8 cellular contexts compared by ENCODE assay signal in the genomic region with DNA sequence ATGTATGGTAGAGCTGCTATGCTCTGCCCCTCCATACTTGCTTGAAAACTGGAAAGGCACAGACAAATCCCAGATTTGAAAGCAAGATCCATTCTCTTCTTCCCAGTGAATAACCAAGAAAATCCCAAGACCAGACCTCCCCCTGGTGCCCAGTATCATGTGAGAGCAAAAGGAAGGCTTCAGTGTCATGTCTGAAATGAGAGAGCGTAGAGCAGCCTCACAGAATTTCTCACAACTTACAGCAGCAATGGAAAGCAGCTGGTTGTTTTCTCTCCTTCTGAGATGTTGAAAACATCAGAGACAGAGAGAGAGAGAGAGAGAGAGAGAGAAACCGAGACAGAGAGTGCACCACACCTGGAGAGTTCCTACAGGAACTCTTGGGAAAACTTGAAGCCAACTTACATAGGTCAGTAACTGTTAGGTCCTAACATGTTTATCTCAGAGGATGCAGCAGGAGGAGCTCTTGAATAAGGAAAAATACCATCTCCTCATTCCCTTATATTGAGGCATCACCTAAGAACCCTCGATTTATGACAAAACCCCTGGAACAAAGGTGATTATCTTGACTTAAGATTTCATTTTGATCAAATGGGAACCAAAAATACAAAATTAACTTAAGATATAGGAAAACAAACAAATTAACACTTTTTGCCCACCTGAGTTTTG.
DNase-seq lines count a peak whose midpoint lies in the region; ATAC-seq and TF ChIP-seq lines count a peak whose summit lies in the region.

No MANE protein-coding gene starts in this region.

- H3K27ac ChIP-seq in 22Rv1 (no peak overlapping the region), SK-N-MC (no peak overlapping the region), right cardiac atrium (ENCODE audit: low read length) (no peak overlapping the region)

- no peaks in the 10 kb centered on the region for H3K27me3 Mint-ChIP-seq in type B pancreatic cell

- peak; percentile 17 for DNase-seq in H7
- peak; percentile 1 for DNase-seq in SK-N-MC (ENCODE audit: low read depth, low spot score)
- no peak for DNase-seq in right cardiac atrium
- DNase-seq in type B pancreatic cell (ENCODE audit: extremely low spot score, unreplicated experiment): no peak
- no peak for DNase-seq in GF-D8 (lab: John Stamatoyannopoulos, UW)
- DNase-seq in middle frontal gyrus (ENCODE audit: extremely low spot score, low spot score): no peak

- H3K27me3 ChIP-seq in H7 (ENCODE audit: control insufficient read depth, insufficient read depth, low read length): no peaks in the 10 kb centered on the region
- no peaks in the 10 kb centered on the region for H3K27me3 ChIP-seq in right cardiac atrium (ENCODE audit: control insufficient read depth, insufficient read depth)

- ATAC-seq in right cardiac atrium (peak; percentile 67 to 72), GM18867 (IDR thresholded peaks at IDR 0.05; ENCODE audit: unreplicated experiment) (no peak)

- TF ChIP-seq CTCF in 22Rv1 (IDR thresholded peaks at IDR 0.05): peak; percentile 71
- TF ChIP-seq CTCF in type B pancreatic cell (conservative IDR thresholded peaks at IDR 0.05): peak; percentile 74

- H3K36me3 Mint-ChIP-seq in type B pancreatic cell: no peaks in the 10 kb centered on the region

- H3K4me3 Mint-ChIP-seq in type B pancreatic cell: no peak overlapping the region

- H3K27ac Mint-ChIP-seq in type B pancreatic cell: no peak overlapping the region

- intact Hi-C loops in right cardiac atrium (cut with DNase I): no loop called here

- H3K4me1 ChIP-seq in right cardiac atrium (ENCODE audit: control insufficient read depth, insufficient read depth, low read length): no peaks in the 10 kb centered on the region

- H3K36me3 ChIP-seq in H7 (replicated peaks; ENCODE audit: control insufficient read depth, insufficient read depth, low read length) (no peaks in the 10 kb centered on the region), SK-N-MC (ENCODE audit: insufficient read depth, low read length) (no peaks in the 10 kb centered on the region)

- no peaks in the 10 kb centered on the region for H3K4me1 Mint-ChIP-seq in type B pancreatic cell (ENCODE audit: unreplicated experiment)

- H3K9me3 Mint-ChIP-seq in type B pancreatic cell: peaks cover 7% of the 10 kb centered on the region

- H3K9ac ChIP-seq in SK-N-MC (ENCODE audit: insufficient read length): no peak overlapping the region

- WGBS in right cardiac atrium: 33% methylated on average over 3 of the region's 3 CpGs

- H3K9me3 ChIP-seq in SK-N-MC (ENCODE audit: low read depth, low read length) (no peaks in the 10 kb centered on the region), right cardiac atrium (ENCODE audit: control insufficient read depth, low read length) (no peaks in the 10 kb centered on the region)

- no peak overlapping the region for H3K4me3 ChIP-seq in H7 (ENCODE audit: insufficient read depth, low read depth, low read length)
- no peak overlapping the region for H3K4me3 ChIP-seq in SK-N-MC
- no peak overlapping the region for H3K4me3 ChIP-seq in right cardiac atrium (ENCODE audit: low read length)

Comparison
In these comparisons a context has a peak if more than half of its experiments do, and no peak if none do; other contexts are left out.
1. DNase-seq: peak in H7 (single experiment) and SK-N-MC (single experiment); none in right cardiac atrium (0 of 3), type B pancreatic cell (single experiment), GF-D8 (single experiment) and middle frontal gyrus (single experiment).